13 cellular contexts compared by ENCODE assay signal in genomic region chr4:11397819-11398610, GRCh38. TPM values are rescaled to one million over a fixed set of nuclear protein-coding genes. Genes with fewer than 3 reads are reported as not detected.
A peak's percentile ranks its signal among the peaks of the same experiment; 100 is the strongest.
DNase-seq lines count a peak whose midpoint lies in the region; ATAC-seq, FAIRE-seq and TF ChIP-seq lines count a peak whose summit lies in the region.
"Had no signal": no experiment of that assay in that cellular context is flagged by ENCODE, and none has a peak within 500 bp of the region (broad histone marks: within the 10 kb centered on the region; RNA-seq: fewer than 3 reads in every experiment).

No MANE protein-coding gene starts in this region.

- H3K9me3 ChIP-seq in keratinocyte (ENCODE audit: control insufficient read depth, low read depth, low read length) (no peaks in the 10 kb centered on the region), HAP-1 (no peaks in the 10 kb centered on the region), right lobe of liver (no peaks in the 10 kb centered on the region)
- H3K9me3 ChIP-seq: adrenal gland had no signal

- no peak for TF ChIP-seq POLR2A in right lobe of liver (IDR thresholded peaks at IDR 0.05)

- H4K20me1 ChIP-seq in keratinocyte (ENCODE audit: control insufficient read depth, extremely low read depth, insufficient read depth, low read length): no peaks in the 10 kb centered on the region

- TF ChIP-seq CTCF in keratinocyte (optimal IDR thresholded peaks at IDR 0.05 in 1 of 3, IDR thresholded peaks at IDR 0.05 in 1 of 3, conservative IDR thresholded peaks at IDR 0.05 in 1 of 3; ENCODE audit: extremely low read depth in 1 of 3, insufficient read depth in 2 of 3, low read length in 3 of 3): no peak
- TF ChIP-seq CTCF in right lobe of liver (IDR thresholded peaks at IDR 0.05): no peak

- H3K9me1 ChIP-seq in keratinocyte (ENCODE audit: control insufficient read depth, extremely low read depth, insufficient read depth, low read length): no peaks in the 10 kb centered on the region

- dilution Hi-C loops in keratinocyte (cut with MboI; ENCODE audit: extremely low pct_ligation_motif_present, low sequenced_read_pairs): no loop called here

- DNase-seq in keratinocyte (ENCODE audit: low read depth, low spot score) (no peak), HAP-1 (ENCODE audit: low spot score in 2 of 2) (no peak), NOMO-1 treated with DMSO at 0.1 percent for 48 hours (lab: John Stamatoyannopoulos, UW; ENCODE audit: unreplicated experiment) (no peak), right lobe of liver (no peak), NCI-H82 (lab: John Stamatoyannopoulos, UW) (no peak)
- DNase-seq: COR-L47; effector memory CD4-positive, alpha-beta T cell; NCI-H2081 treated with DMSO at 0.1 percent for 48 hours; Right ventricle myocardium superior had no signal

- peaks cover 31% of the 10 kb centered on the region for H3K4me1 ChIP-seq in keratinocyte (ENCODE audit: control insufficient read depth, extremely low read depth, insufficient read depth, low read length)
- no peaks in the 10 kb centered on the region for H3K4me1 ChIP-seq in HAP-1
- no peaks in the 10 kb centered on the region for H3K4me1 ChIP-seq in right lobe of liver

- H3K79me2 ChIP-seq in keratinocyte (ENCODE audit: control insufficient read depth, insufficient read depth, low read length): peaks cover 24% of the 10 kb centered on the region

- H3K27me3 ChIP-seq in keratinocyte (ENCODE audit: control insufficient read depth, extremely low read depth, insufficient read depth, low read length): no peaks in the 10 kb centered on the region
- H3K27me3 ChIP-seq in HAP-1 (ENCODE audit: low read depth): no peaks in the 10 kb centered on the region
- no peaks in the 10 kb centered on the region for H3K27me3 ChIP-seq in right lobe of liver
- H3K27me3 ChIP-seq: adrenal gland had no signal

- ATAC-seq in GM18868 (IDR thresholded peaks at IDR 0.05; ENCODE audit: unreplicated experiment) (peak; percentile 52), GM21526 (IDR thresholded peaks at IDR 0.05; ENCODE audit: low FRiP score, unreplicated experiment) (peak; percentile 65), HG03103 (IDR thresholded peaks at IDR 0.05; ENCODE audit: low read depth, unreplicated experiment) (peak; percentile 49), right lobe of liver (no peak)

- FAIRE-seq in keratinocyte (lab: Jason Lieb, UNC): peak; percentile 60

- H3K36me3 ChIP-seq in keratinocyte (ENCODE audit: control insufficient read depth in 2 of 2, extremely low read depth in 1 of 2, insufficient read depth in 2 of 2, low read length in 2 of 2) (peaks cover 4 to 11% of the 10 kb centered on the region in 2 experiments), HAP-1 (replicated peaks) (no peaks in the 10 kb centered on the region), right lobe of liver (no peaks in the 10 kb centered on the region)
- H3K36me3 ChIP-seq: adrenal gland had no signal

- H3K9ac ChIP-seq in keratinocyte (ENCODE audit: control insufficient read depth, extremely low read depth, insufficient read depth, low read length): no peak overlapping the region

- H3K4me3 ChIP-seq in keratinocyte (ENCODE audit: control insufficient read depth in 2 of 3, extremely low read depth in 1 of 3, insufficient read depth in 2 of 3, low read depth in 1 of 3, low read length in 3 of 3) (no peak overlapping the region), HAP-1 (no peak overlapping the region), right lobe of liver (no peak overlapping the region)
- H3K4me3 ChIP-seq: adrenal gland had no signal

- H3K27ac ChIP-seq in keratinocyte (ENCODE audit: control insufficient read depth, insufficient read depth, low read length): peak overlapping the region; percentile 54
- H3K27ac ChIP-seq in right lobe of liver: no peak overlapping the region

- 58% methylated on average over 5 of the region's 5 CpGs for WGBS in right lobe of liver (ENCODE audit: insufficient coverage, low coverage, low lambda C conversion rate, missing lambda C conversion rate)

- H3K4me2 ChIP-seq in keratinocyte (ENCODE audit: control insufficient read depth, extremely low read depth, insufficient read depth, low read depth, low read length): peak overlapping the region; percentile 43

- no peak overlapping the region for H2AFZ ChIP-seq in keratinocyte (ENCODE audit: control insufficient read depth, low read length)

- intact Hi-C loops in right lobe of liver (cut with DNase I): no loop called here

- in situ Hi-C loops in HAP-1 (cut with MboI; ENCODE audit: low sequenced_read_pairs): no loop called here

RNA-seq across cellular contexts. Expression of gene HS3ST1, which starts 30.7 kb away (rescaled TPM):
- 2.0 to 3.7 TPM (median 3.3 TPM) in 3 replicates for polyA plus RNA-seq in keratinocyte
- polyA plus RNA-seq in keratinocyte (2011; ENCODE audit: low read depth): 1.5 TPM
- polyA plus RNA-seq in keratinocyte (2011; cell fraction: cytosol; rRNA removed): 1.2 and 5.8 TPM in 2 replicates
- polyA plus RNA-seq in keratinocyte (2011; cell fraction: nucleus; rRNA removed): 4.0 and 5.2 TPM in 2 replicates
- polyA plus RNA-seq in keratinocyte (2012; ENCODE audit: low replicate concordance): 2.9 and 6.9 TPM in 2 replicates
- polyA minus RNA-seq in keratinocyte: 2.4 to 7.4 TPM (median 2.7 TPM) in 3 replicates
- polyA minus RNA-seq in keratinocyte (2011; cell fraction: cytosol; rRNA and poly(A)+ RNA removed): 19.8 TPM
- polyA minus RNA-seq in keratinocyte (2011; cell fraction: nucleus; rRNA and poly(A)+ RNA removed): 8.0 and 10.2 TPM in 2 replicates
- total RNA-seq in right lobe of liver: 1 to 10 TPM in 1 of 6 experiments, under 1 TPM in 5; 0.11 to 1.2 (median 0.25) TPM

Comparison
In these comparisons a context has a peak if more than half of its experiments do, and no peak if none do; other contexts are left out.
1. ATAC-seq: peak in GM18868 (single experiment), GM21526 (single experiment) and HG03103 (single experiment); none in right lobe of liver (0 of 4).